Comparison of ENCODE assay signal across 18 cellular contexts in genomic region chr20:53902968-53903651, GRCh38.
DNase-seq lines count a peak whose midpoint lies in the region; ATAC-seq, FAIRE-seq and TF ChIP-seq lines count a peak whose summit lies in the region.
"Had no signal": no experiment of that assay in that cellular context is flagged by ENCODE, and none has a peak within 500 bp of the region (broad histone marks: within the 10 kb centered on the region; RNA-seq: fewer than 3 reads in every experiment).

No MANE protein-coding gene starts in this region.

- CTCF ChIA-PET in activated B cell treated with CpG ODN at 0.5 μM for 24 hours (lab: Charles Lee) = no interaction called here

- dilution Hi-C loops in keratinocyte (cut with MboI; ENCODE audit: extremely low pct_ligation_motif_present, low sequenced_read_pairs) = no loop called here

- H3K4me3 Mint-ChIP-seq in activated B cell treated with CpG ODN at 0.5 μM for 24 hours = no peak overlapping the region

- H3K27me3 ChIP-seq in ACC112 (ENCODE audit: insufficient read depth, low read length) (no peaks in the 10 kb centered on the region), keratinocyte (ENCODE audit: control insufficient read depth, extremely low read depth, insufficient read depth, low read length) (no peaks in the 10 kb centered on the region)
- H3K27me3 ChIP-seq: adrenal gland, colonic mucosa had no signal

- H3K4me2 ChIP-seq in keratinocyte (ENCODE audit: control insufficient read depth, extremely low read depth, insufficient read depth, low read depth, low read length) = no peak overlapping the region

- DNase-seq in HCEC 1CT (peak; percentile 48), activated B cell treated with CpG ODN at 0.5 μM for 24 hours (no peak), keratinocyte (ENCODE audit: low read depth, low spot score) (no peak), NCI-H128 (lab: John Stamatoyannopoulos, UW; ENCODE audit: unreplicated experiment) (no peak), ureter (ENCODE audit: low spot score) (no peak)
- DNase-seq: activated CD4-positive, alpha-beta T cell treated with anti-CD3 and anti-CD28 coated beads, Interleukin-2, amount 50 U/mL, for 1 hour; activated CD8-positive, alpha-beta memory T cell treated with anti-CD3 and anti-CD28 coated beads, Interleukin-2, amount 50 U/mL, for 4 hours; activated effector memory CD4-positive, alpha-beta T cell treated with Interleukin-2 at 50 U/mL for 16 hours; adrenal gland; colonic mucosa; glutamatergic neuron; NCI-H187; NCI-H774; SHP77; stimulated activated CD4-positive, alpha-beta T cell treated with anti-CD3 and anti-CD28 coated beads, Interleukin-12 subunit alpha, Interleukin-12 subunit beta, amount 100 ng/mL, for 4 hours had no signal

- H3K4me1 Mint-ChIP-seq in activated B cell treated with CpG ODN at 0.5 μM for 24 hours = peaks cover 65% of the 10 kb centered on the region

- intact Hi-C loops in activated B cell treated with CpG ODN at 0.5 μM for 24 hours (cut with micrococcal nuclease) = no loop called here

- no peaks in the 10 kb centered on the region for H3K36me3 Mint-ChIP-seq in activated B cell treated with CpG ODN at 0.5 μM for 24 hours (ENCODE audit: low read depth)

- no peaks in the 10 kb centered on the region for H3K27me3 Mint-ChIP-seq in activated B cell treated with CpG ODN at 0.5 μM for 24 hours

- ATAC-seq in activated B cell treated with CpG ODN at 0.5 μM for 24 hours (ENCODE audit: low read depth) (no peak), HG02642 (IDR thresholded peaks at IDR 0.05; ENCODE audit: poor library complexity, unreplicated experiment) (no peak)

- TF ChIP-seq CTCF in activated B cell treated with CpG ODN at 0.5 μM for 24 hours (IDR thresholded peaks at IDR 0.05) = no peak
- TF ChIP-seq CTCF in keratinocyte (optimal IDR thresholded peaks at IDR 0.05 in 1 of 3, IDR thresholded peaks at IDR 0.05 in 1 of 3, conservative IDR thresholded peaks at IDR 0.05 in 1 of 3; ENCODE audit: extremely low read depth in 1 of 3, insufficient read depth in 2 of 3, low read length in 3 of 3) = no peak

- FAIRE-seq in keratinocyte (lab: Jason Lieb, UNC) = no peak
- FAIRE-seq: HTR-8/SVneo had no signal

- H3K27ac ChIP-seq in ACC112 (ENCODE audit: low read depth, low read length) (peak overlapping the region; percentile 77), keratinocyte (ENCODE audit: control insufficient read depth, insufficient read depth, low read length) (peak overlapping the region; percentile 57)
- H3K27ac ChIP-seq: adrenal gland, colonic mucosa had no signal

- H3K4me1 ChIP-seq in ACC112 (ENCODE audit: control insufficient read depth, insufficient read depth, low read length, unreplicated experiment) (peaks cover 70% of the 10 kb centered on the region), keratinocyte (ENCODE audit: control insufficient read depth, extremely low read depth, insufficient read depth, low read length) (peaks cover 81% of the 10 kb centered on the region)

- H3K9ac ChIP-seq in keratinocyte (ENCODE audit: control insufficient read depth, extremely low read depth, insufficient read depth, low read length) = peak overlapping the region; percentile 4

- no peaks in the 10 kb centered on the region for H3K9me3 Mint-ChIP-seq in activated B cell treated with CpG ODN at 0.5 μM for 24 hours

- H3K36me3 ChIP-seq in ACC112 (ENCODE audit: insufficient read depth, low read length) (no peaks in the 10 kb centered on the region), keratinocyte (ENCODE audit: control insufficient read depth in 2 of 2, extremely low read depth in 1 of 2, insufficient read depth in 2 of 2, low read length in 2 of 2) (no peaks in the 10 kb centered on the region)
- H3K36me3 ChIP-seq: adrenal gland, colonic mucosa had no signal

- H3K4me3 ChIP-seq in ACC112 (ENCODE audit: low read depth, low read length) = no peak overlapping the region
- H3K4me3 ChIP-seq in keratinocyte (ENCODE audit: control insufficient read depth in 2 of 3, extremely low read depth in 1 of 3, insufficient read depth in 2 of 3, low read depth in 1 of 3, low read length in 3 of 3) = no peak overlapping the region
- H3K4me3 ChIP-seq: adrenal gland, colonic mucosa had no signal

- H2AFZ ChIP-seq in ACC112 (ENCODE audit: low read length, unreplicated experiment) = no peak overlapping the region
- H2AFZ ChIP-seq in keratinocyte (ENCODE audit: control insufficient read depth, low read length) = no peak overlapping the region

- peaks cover 3% of the 10 kb centered on the region for H3K9me1 ChIP-seq in keratinocyte (ENCODE audit: control insufficient read depth, extremely low read depth, insufficient read depth, low read length)

- H4K20me1 ChIP-seq in keratinocyte (ENCODE audit: control insufficient read depth, extremely low read depth, insufficient read depth, low read length) = no peaks in the 10 kb centered on the region

- no peaks in the 10 kb centered on the region for H3K9me3 ChIP-seq in keratinocyte (ENCODE audit: control insufficient read depth, low read depth, low read length)
- H3K9me3 ChIP-seq: adrenal gland, colonic mucosa had no signal

- no peaks in the 10 kb centered on the region for H3K79me2 ChIP-seq in ACC112 (ENCODE audit: control insufficient read depth, insufficient read depth, low read length, unreplicated experiment)
- no peaks in the 10 kb centered on the region for H3K79me2 ChIP-seq in keratinocyte (ENCODE audit: control insufficient read depth, insufficient read depth, low read length)

- POLR2A ChIA-PET in activated B cell treated with CpG ODN at 0.5 μM for 24 hours (lab: Charles Lee) = interaction anchor here (0.9 kb wide), 1 partner anchor 12 kb away, joined by 3 read pairs; no protein-coding TSS in a partner anchor

- H3K27ac Mint-ChIP-seq in activated B cell treated with CpG ODN at 0.5 μM for 24 hours = peak overlapping the region; percentile 42
